In the genomic region with DNA sequence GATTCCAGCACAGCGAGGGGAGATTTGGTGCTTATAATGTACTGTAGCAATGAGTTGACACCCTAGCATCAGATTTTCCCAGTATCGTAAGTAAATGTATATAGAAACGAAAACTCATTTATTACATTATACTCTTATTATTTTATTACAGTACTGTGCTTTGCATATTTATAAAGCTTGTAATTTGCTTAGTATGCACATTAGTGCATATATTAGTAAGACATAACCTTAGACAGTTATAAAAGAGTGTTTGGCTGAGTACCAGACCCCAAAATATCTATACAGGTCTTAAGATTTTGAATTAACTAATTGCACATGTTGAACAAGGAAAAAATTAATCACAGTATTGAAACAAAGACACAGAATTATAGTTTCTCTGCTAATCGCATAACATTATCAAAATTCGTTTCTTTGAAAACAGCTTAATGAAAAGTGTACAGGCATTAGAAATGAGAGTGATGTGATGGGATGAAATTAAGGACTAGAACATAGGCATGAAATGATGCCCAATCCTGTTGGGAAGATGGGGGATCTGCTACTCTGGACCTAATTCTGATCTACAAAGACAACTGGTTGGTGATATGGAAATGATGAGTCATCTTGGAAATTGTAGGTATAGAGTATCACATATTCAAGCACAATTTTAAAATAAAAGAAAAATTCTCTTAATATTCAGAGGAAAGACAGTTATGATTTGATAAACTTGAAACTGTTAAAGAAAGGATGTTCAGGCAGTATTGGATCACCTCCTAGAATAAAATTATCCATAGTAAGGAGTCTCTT, we compare ENCODE assay signal across 2 cellular contexts.
TF ChIP-seq lines count a peak whose summit lies in the region.

No MANE protein-coding gene starts in this region.

TF ChIP-seq in A549, 52 proteins besides CTCF, POLR2A, EP300 and RAD21 (continued from another document):
- TF ChIP-seq, protein P1, sequence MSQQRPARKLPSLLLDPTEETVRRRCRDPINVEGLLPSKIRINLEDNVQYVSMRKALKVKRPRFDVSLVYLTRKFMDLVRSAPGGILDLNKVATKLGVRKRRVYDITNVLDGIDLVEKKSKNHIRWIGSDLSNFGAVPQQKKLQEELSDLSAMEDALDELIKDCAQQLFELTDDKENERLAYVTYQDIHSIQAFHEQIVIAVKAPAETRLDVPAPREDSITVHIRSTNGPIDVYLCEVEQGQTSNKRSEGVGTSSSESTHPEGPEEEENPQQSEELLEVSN (IDR thresholded peaks at IDR 0.05; ENCODE audit: borderline replicate concordance, low read depth) = no peak
- TF ChIP-seq FOSL2 (IDR thresholded peaks at IDR 0.05) (no peak), FOSL2 (CRISPR knock-in tag; IDR thresholded peaks at IDR 0.05) (0 out of 2 replicates have a peak, but pooled peaks have one; percentile 21)

TF ChIP-seq in IMR-90, 13 proteins besides CTCF, POLR2A, EP300 and RAD21 (continued from another document):
- TF ChIP-seq RCOR1 (IDR thresholded peaks at IDR 0.05; ENCODE audit: insufficient replicate concordance, low read length) = no peak
